Comparison of ENCODE assay signal across 10 cellular contexts in genomic region chr1:88774151-88774556, GRCh38.
DNase-seq lines count a peak whose midpoint lies in the region; ATAC-seq and TF ChIP-seq lines count a peak whose summit lies in the region.
"Had no signal": no experiment of that assay in that cellular context is flagged by ENCODE, and none has a peak within 500 bp of the region (broad histone marks: within the 10 kb centered on the region; RNA-seq: fewer than 3 reads in every experiment).

No MANE protein-coding gene starts in this region.

- ATAC-seq in mucosa of descending colon (peak; percentile 97), HG02970 (IDR thresholded peaks at IDR 0.05; ENCODE audit: low FRiP score, unreplicated experiment) (no peak), GM18907 (IDR thresholded peaks at IDR 0.05; ENCODE audit: unreplicated experiment) (no peak), GM18867 (IDR thresholded peaks at IDR 0.05; ENCODE audit: unreplicated experiment) (no peak)

- DNase-seq in EH (ENCODE audit: low read depth) (peak; percentile 3), amniotic epithelial cell (ENCODE audit: low read depth) (peak; percentile 5), mucosa of descending colon (peak in 2 of 3 donors; percentile 40 to 75), DMS114 treated with DMSO at 0.1 percent for 48 hours (lab: John Stamatoyannopoulos, UW; ENCODE audit: unreplicated experiment) (no peak)
- DNase-seq: central memory CD4-positive, alpha-beta T cell; DMS153 had no signal

- H3K9ac ChIP-seq in HUES6 (ENCODE audit: low read length): peak overlapping the region; percentile 70

- no peak for TF ChIP-seq CTCF in mucosa of descending colon (IDR thresholded peaks at IDR 0.05)

- no peaks in the 10 kb centered on the region; the same call in 1 of the 2 replicates for H3K9me3 ChIP-seq in HUES6 (ENCODE audit: control insufficient read depth, insufficient read depth, low read depth, low read length)
- H3K9me3 ChIP-seq in mucosa of descending colon: no peaks in the 10 kb centered on the region

- H3K4me1 ChIP-seq in HUES6 (ENCODE audit: control insufficient read depth, insufficient read depth, low read length): peaks cover 51% of the 10 kb centered on the region
- peaks cover 17% of the 10 kb centered on the region for H3K4me1 ChIP-seq in mucosa of descending colon (ENCODE audit: low read depth)

- intact Hi-C loops in mucosa of descending colon (cut with DNase I, micrococcal nuclease): no loop called here

- peak overlapping the region; percentile 3; the same call in 1 of the 2 replicates for H3K4me3 ChIP-seq in HUES6 (ENCODE audit: low read depth, low read length)
- H3K4me3 ChIP-seq in mucosa of descending colon: no peak overlapping the region

- no peaks in the 10 kb centered on the region for H3K27me3 ChIP-seq in HUES6 (ENCODE audit: control insufficient read depth, insufficient read depth, low read length)

- H3K36me3 ChIP-seq in HUES6 (ENCODE audit: control insufficient read depth, insufficient read depth, low read length): peaks cover 21% of the 10 kb centered on the region
- H3K36me3 ChIP-seq in mucosa of descending colon (ENCODE audit: low read depth): peaks cover 4% of the 10 kb centered on the region

- H3K27ac ChIP-seq in HUES6 (ENCODE audit: low read depth, low read length): peak overlapping the region; percentile 87
